Comparison of ENCODE assay signal across 24 cellular contexts in genomic region chr10:117781216-117781836, GRCh38.
"Had no signal": no experiment of that assay in that cellular context is flagged by ENCODE, and none has a peak within 500 bp of the region (broad histone marks: within the 10 kb centered on the region; RNA-seq: fewer than 3 reads in every experiment).

No MANE protein-coding gene starts in this region.

- H3K27ac ChIP-seq: SJSA1, SK-N-MC had no signal

- FAIRE-seq: RCC 7860 had no signal

- H3K9me3 ChIP-seq: MG63, SJSA1 had no signal

- H3K4me1 ChIP-seq: SJSA1 had no signal

- H3K36me3 ChIP-seq: MG63, SJSA1 had no signal

- DNase-seq: IMR-90, Karpas-422, KG1, MG63, NCI-H1092, NCI-H1105 treated with DMSO at 0.1 percent for 48 hours, NCI-H1417 treated with DMSO at 0.1 percent for 48 hours, NCI-H146, NCI-H1694 treated with DMSO at 0.1 percent for 48 hours, NCI-H1930, NCI-H2081, NCI-H2107, NCI-H226, NCI-H446, NCI-H510A, NCI-H524 treated with DMSO at 0.1 percent for 48 hours, NCI-H69, NCI-H774, Right ventricle myocardium superior, RPMI8226, SIG-M5 had no signal

- H3K27me3 ChIP-seq: MG63, SJSA1 had no signal

- H3K4me3 ChIP-seq: MG63, SJSA1, SK-N-MC had no signal
